In the genomic region with DNA sequence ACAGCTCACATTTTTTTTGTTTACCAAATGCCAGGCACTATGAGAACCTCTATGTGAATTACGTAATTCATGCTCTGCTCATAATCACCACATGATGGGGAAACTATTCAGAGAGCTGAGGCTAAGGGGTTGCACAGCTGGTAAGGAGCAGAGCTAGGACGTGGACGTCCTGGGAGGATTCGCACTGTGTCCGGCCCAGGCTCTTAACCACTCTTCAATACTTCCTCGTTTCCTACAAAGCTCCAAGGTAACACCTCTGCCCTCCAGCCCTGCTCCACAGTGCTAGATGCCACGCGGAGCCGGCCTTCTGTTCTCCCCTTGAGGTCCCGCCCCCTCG, we compare ENCODE assay signal across 8 cellular contexts. TPM values are rescaled to one million over a fixed set of nuclear protein-coding genes. Genes with fewer than 3 reads are reported as not detected.
DNase-seq lines count a peak whose midpoint lies in the region; ATAC-seq and TF ChIP-seq lines count a peak whose summit lies in the region.

No MANE protein-coding gene starts in this region.

- CTCF ChIA-PET in WTC11 (lab: Charles Lee): interaction anchor here (0.6 to 2.2 kb wide), 12 partner anchors 13 to 253 kb away, joined by 3 to 11 read pairs (median 4); no protein-coding TSS in a partner anchor

- POLR2A ChIA-PET in WTC11 (lab: Charles Lee): interaction anchor here (0.9 to 1.0 kb wide), 2 partner anchors 9 to 61 kb away, joined by 3 to 4 read pairs; a partner anchor contains a TSS

- TF ChIP-seq CTCF in WTC11 (IDR thresholded peaks at IDR 0.05) (no peak), right atrium auricular region (IDR thresholded peaks at IDR 0.05) (no peak)

- H3K36me3 ChIP-seq in right atrium auricular region: peaks cover 9% of the 10 kb centered on the region

- no peaks in the 10 kb centered on the region for H3K27me3 ChIP-seq in right atrium auricular region

- DNase-seq in HCEC 1CT (peak; percentile 87), WTC11 (ENCODE audit: low spot score) (no peak), right atrium auricular region (ENCODE audit: low spot score) (no peak), SKM-1 (lab: John Stamatoyannopoulos, UW; ENCODE audit: unreplicated experiment) (no peak)
- DNase-seq in stimulated activated naive B cell treated with anti-CD40 and anti-IgM and Interleukin-4, amounts not matched to agents 10 μg/mL and 1 μg/mL and 100 μg/mL, for 72 hours: no peak
- no peak for DNase-seq in activated effector memory CD4-positive, alpha-beta T cell treated with anti-CD3 and anti-CD28 coated beads, Interleukin-2, amount 50 U/mL, for 16 hours
- DNase-seq in effector CD4-positive, alpha-beta T cell: no peak

- H3K4me3 ChIP-seq in right atrium auricular region: peak overlapping the region; percentile 30 to 54

- H3K4me1 Mint-ChIP-seq in WTC11: peaks cover 28% of the 10 kb centered on the region
- peaks cover 17 to 24% of the 10 kb centered on the region in 2 donors for H3K4me1 Mint-ChIP-seq in stimulated activated naive B cell treated with anti-CD40 and anti-IgM and Interleukin-4, amounts not matched to agents 10 μg/mL and 1 μg/mL and 100 μg/mL, for 72 hours

- H3K27ac ChIP-seq in right atrium auricular region: peak overlapping the region; percentile 85 to 88

- H3K9me3 Mint-ChIP-seq in WTC11: no peaks in the 10 kb centered on the region
- no peaks in the 10 kb centered on the region for H3K9me3 Mint-ChIP-seq in stimulated activated naive B cell treated with anti-CD40 and anti-IgM and Interleukin-4, amounts not matched to agents 10 μg/mL and 1 μg/mL and 100 μg/mL, for 72 hours

- H3K27ac Mint-ChIP-seq in WTC11: 0 out of 2 replicates have a peak overlapping the region, but pooled peaks have one; percentile 28
- H3K27ac Mint-ChIP-seq in stimulated activated naive B cell treated with anti-CD40 and anti-IgM and Interleukin-4, amounts not matched to agents 10 μg/mL and 1 μg/mL and 100 μg/mL, for 72 hours: peak overlapping the region; percentile 75

- H3K36me3 Mint-ChIP-seq in WTC11: peaks cover 11% of the 10 kb centered on the region
- H3K36me3 Mint-ChIP-seq in stimulated activated naive B cell treated with anti-CD40 and anti-IgM and Interleukin-4, amounts not matched to agents 10 μg/mL and 1 μg/mL and 100 μg/mL, for 72 hours: peaks cover 46 to 69% of the 10 kb centered on the region in 2 donors

- peak overlapping the region; percentile 44 for H3K4me3 Mint-ChIP-seq in WTC11
- H3K4me3 Mint-ChIP-seq in stimulated activated naive B cell treated with anti-CD40 and anti-IgM and Interleukin-4, amounts not matched to agents 10 μg/mL and 1 μg/mL and 100 μg/mL, for 72 hours: peak overlapping the region; percentile 78 to 80

- peaks cover 0 to 14% of the 10 kb centered on the region in 2 donors for H3K4me1 ChIP-seq in right atrium auricular region

- H3K9me3 ChIP-seq in right atrium auricular region: no peaks in the 10 kb centered on the region

- ATAC-seq in WTC11: no peak
- ATAC-seq in stimulated activated naive B cell treated with anti-CD40 and anti-IgM and Interleukin-4, amounts not matched to agents 10 μg/mL and 1 μg/mL and 100 μg/mL, for 72 hours (replicated peaks): peak in 1 of 2 donors; percentile 1
- ATAC-seq in GM21619 (IDR thresholded peaks at IDR 0.05; ENCODE audit: unreplicated experiment): no peak

- no peaks in the 10 kb centered on the region for H3K27me3 Mint-ChIP-seq in WTC11 (ENCODE audit: low read depth)
- H3K27me3 Mint-ChIP-seq in stimulated activated naive B cell treated with anti-CD40 and anti-IgM and Interleukin-4, amounts not matched to agents 10 μg/mL and 1 μg/mL and 100 μg/mL, for 72 hours: no peaks in the 10 kb centered on the region

TF ChIP-seq in WTC11, 78 proteins besides CTCF, POLR2A, EP300 and RAD21:
- TF ChIP-seq ZNF232 (CRISPR knock-in tag; IDR thresholded peaks at IDR 0.05) (0 out of 2 replicates have a peak, but pooled peaks have one; percentile 28), ATF1 (CRISPR knock-in tag; IDR thresholded peaks at IDR 0.05) (no peak)
- TF ChIP-seq, protein P1, sequence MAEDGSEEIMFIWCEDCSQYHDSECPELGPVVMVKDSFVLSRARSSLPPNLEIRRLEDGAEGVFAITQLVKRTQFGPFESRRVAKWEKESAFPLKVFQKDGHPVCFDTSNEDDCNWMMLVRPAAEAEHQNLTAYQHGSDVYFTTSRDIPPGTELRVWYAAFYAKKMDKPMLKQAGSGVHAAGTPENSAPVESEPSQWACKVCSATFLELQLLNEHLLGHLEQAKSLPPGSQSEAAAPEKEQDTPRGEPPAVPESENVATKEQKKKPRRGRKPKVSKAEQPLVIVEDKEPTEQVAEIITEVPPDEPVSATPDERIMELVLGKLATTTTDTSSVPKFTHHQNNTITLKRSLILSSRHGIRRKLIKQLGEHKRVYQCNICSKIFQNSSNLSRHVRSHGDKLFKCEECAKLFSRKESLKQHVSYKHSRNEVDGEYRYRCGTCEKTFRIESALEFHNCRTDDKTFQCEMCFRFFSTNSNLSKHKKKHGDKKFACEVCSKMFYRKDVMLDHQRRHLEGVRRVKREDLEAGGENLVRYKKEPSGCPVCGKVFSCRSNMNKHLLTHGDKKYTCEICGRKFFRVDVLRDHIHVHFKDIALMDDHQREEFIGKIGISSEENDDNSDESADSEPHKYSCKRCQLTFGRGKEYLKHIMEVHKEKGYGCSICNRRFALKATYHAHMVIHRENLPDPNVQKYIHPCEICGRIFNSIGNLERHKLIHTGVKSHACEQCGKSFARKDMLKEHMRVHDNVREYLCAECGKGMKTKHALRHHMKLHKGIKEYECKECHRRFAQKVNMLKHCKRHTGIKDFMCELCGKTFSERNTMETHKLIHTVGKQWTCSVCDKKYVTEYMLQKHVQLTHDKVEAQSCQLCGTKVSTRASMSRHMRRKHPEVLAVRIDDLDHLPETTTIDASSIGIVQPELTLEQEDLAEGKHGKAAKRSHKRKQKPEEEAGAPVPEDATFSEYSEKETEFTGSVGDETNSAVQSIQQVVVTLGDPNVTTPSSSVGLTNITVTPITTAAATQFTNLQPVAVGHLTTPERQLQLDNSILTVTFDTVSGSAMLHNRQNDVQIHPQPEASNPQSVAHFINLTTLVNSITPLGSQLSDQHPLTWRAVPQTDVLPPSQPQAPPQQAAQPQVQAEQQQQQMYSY (CRISPR knock-in tag; IDR thresholded peaks at IDR 0.05): no peak

RNA-seq across cellular contexts. Expression of a gene that starts 8.7 kb away (rescaled TPM):
- total RNA-seq in WTC11 (2021) (29.3 to 39.0 TPM (median 35.4 TPM) in 3 replicates), right atrium auricular region (10 to 100 TPM; 11.9 to 13.9 TPM)

RNA-seq across cellular contexts. Expression of a gene that starts 25.6 kb away (rescaled TPM):
- total RNA-seq in WTC11 (2021): 61.1 to 65.9 TPM (median 65.8 TPM) in 3 replicates
- 10 to 100 TPM; 12.8 to 13.9 TPM for total RNA-seq in right atrium auricular region

RNA-seq across cellular contexts. Expression of a gene that starts 58.3 kb away (rescaled TPM):
- 1.8 to 3.1 TPM (median 2.9 TPM) in 3 replicates for total RNA-seq in WTC11 (2021)
- total RNA-seq in right atrium auricular region: 1 to 10 TPM; 2.0 to 3.0 TPM
